ENCODE assay signal across 8 cellular contexts in genomic region chr21:43717967-43718871, GRCh38. TPM values are rescaled to one million over a fixed set of nuclear protein-coding genes. Genes with fewer than 3 reads are reported as not detected.
DNase-seq lines count a peak whose midpoint lies in the region; ATAC-seq and TF ChIP-seq lines count a peak whose summit lies in the region.

No MANE protein-coding gene starts in this region.

- peak overlapping the region; percentile 88 for H3K4me3 Mint-ChIP-seq in activated T-cell treated with anti-CD3 and anti-CD28 coated beads, Interleukin-2, amount 50 U/mL, for 72 hours
- peak overlapping the region; percentile 70 for H3K4me3 Mint-ChIP-seq in chondrocyte (ENCODE audit: unreplicated experiment)

- H3K27ac ChIP-seq in mesenchymal stem cell (ENCODE audit: low read length, poor library complexity, severe bottlenecking) (no peak overlapping the region), upper lobe of right lung (peak overlapping the region; percentile 74)

- H3K27me3 Mint-ChIP-seq in activated T-cell treated with anti-CD3 and anti-CD28 coated beads, Interleukin-2, amount 50 U/mL, for 72 hours (ENCODE audit: low read depth): peaks cover 5% of the 10 kb centered on the region
- H3K27me3 Mint-ChIP-seq in chondrocyte (ENCODE audit: low read depth): no peaks in the 10 kb centered on the region

- peak overlapping the region; percentile 15 for H4K91ac ChIP-seq in mesenchymal stem cell (ENCODE audit: low read length)

- peak overlapping the region; percentile 95 for H3K9ac ChIP-seq in mesenchymal stem cell (ENCODE audit: low read length)

- peak overlapping the region; percentile 73 for H4K8ac ChIP-seq in mesenchymal stem cell (ENCODE audit: low read length)

- peak overlapping the region in 1 of 2 experiments; percentile 30 for H3K4ac ChIP-seq in mesenchymal stem cell (ENCODE audit: low read depth in 1 of 2, low read length in 2 of 2)

- H3K14ac ChIP-seq in mesenchymal stem cell (ENCODE audit: low read length in 2 of 2): no peak overlapping the region

- peak overlapping the region; percentile 56 for H3K27ac Mint-ChIP-seq in activated T-cell treated with anti-CD3 and anti-CD28 coated beads, Interleukin-2, amount 50 U/mL, for 72 hours
- peak overlapping the region; percentile 5 for H3K27ac Mint-ChIP-seq in chondrocyte (ENCODE audit: unreplicated experiment)

- peak overlapping the region; percentile 76 for H2BK120ac ChIP-seq in mesenchymal stem cell (ENCODE audit: low read depth, low read length)

- no peak for ATAC-seq in activated T-cell treated with anti-CD3 and anti-CD28 coated beads, Interleukin-2, amount 50 U/mL, for 72 hours (replicated peaks in 1 of 2)
- ATAC-seq in upper lobe of right lung: no peak

- peak overlapping the region; percentile 53 to 54 for H3K18ac ChIP-seq in mesenchymal stem cell (ENCODE audit: low read depth in 1 of 2, low read length in 2 of 2)

- H3K79me1 ChIP-seq in mesenchymal stem cell (replicated peaks; ENCODE audit: low read length, poor library complexity, severe bottlenecking): peaks cover 7% of the 10 kb centered on the region

- H2AK5ac ChIP-seq in mesenchymal stem cell (ENCODE audit: low read length, severe bottlenecking): peak overlapping the region; percentile 88

- TF ChIP-seq CTCF in chondrocyte (IDR thresholded peaks at IDR 0.05) (no peak), upper lobe of right lung (IDR thresholded peaks at IDR 0.05) (no peak)

- peaks cover 41% of the 10 kb centered on the region for H3K4me1 Mint-ChIP-seq in activated T-cell treated with anti-CD3 and anti-CD28 coated beads, Interleukin-2, amount 50 U/mL, for 72 hours (ENCODE audit: low read depth)
- peaks cover 37% of the 10 kb centered on the region for H3K4me1 Mint-ChIP-seq in chondrocyte (ENCODE audit: low read depth)

- H3K9me3 Mint-ChIP-seq in activated T-cell treated with anti-CD3 and anti-CD28 coated beads, Interleukin-2, amount 50 U/mL, for 72 hours: no peaks in the 10 kb centered on the region
- no peaks in the 10 kb centered on the region for H3K9me3 Mint-ChIP-seq in chondrocyte (ENCODE audit: low read depth)

- H3K4me1 ChIP-seq in mesenchymal stem cell (ENCODE audit: control insufficient read depth, insufficient read depth, low read depth, low read length) (peaks cover 36% of the 10 kb centered on the region), upper lobe of right lung (peaks cover 32% of the 10 kb centered on the region)

- peak overlapping the region in 1 of 2 experiments; percentile 34 for H2BK12ac ChIP-seq in mesenchymal stem cell (ENCODE audit: low read length in 2 of 2)

- no peaks in the 10 kb centered on the region for H3K36me3 Mint-ChIP-seq in activated T-cell treated with anti-CD3 and anti-CD28 coated beads, Interleukin-2, amount 50 U/mL, for 72 hours (ENCODE audit: insufficient read depth in 2 of 2)
- peaks cover 3% of the 10 kb centered on the region for H3K36me3 Mint-ChIP-seq in chondrocyte (ENCODE audit: low read depth)

- H3K23ac ChIP-seq in mesenchymal stem cell (ENCODE audit: low read length in 2 of 2): peak overlapping the region in 1 of 2 experiments; percentile 50

- peak in 1 of 2 donors; percentile 24 for DNase-seq in activated T-cell treated with anti-CD3 and anti-CD28 coated beads, Interleukin-2, amount 50 U/mL, for 72 hours
- no peak for DNase-seq in activated T-cell treated with anti-CD3 and anti-CD28 coated beads, Interleukin-2, amount 50 U/mL, for 48 hours
- DNase-seq in chondrocyte (ENCODE audit: low spot score) (no peak), mesenchymal stem cell (no peak), upper lobe of right lung (no peak), SKM-1 (lab: John Stamatoyannopoulos, UW; ENCODE audit: unreplicated experiment) (no peak), globus pallidus (ENCODE audit: low spot score) (no peak)
- no peak for DNase-seq in stimulated activated CD4-positive, alpha-beta T cell treated with anti-CD3 and anti-CD28 coated beads, Interleukin-12 subunit alpha, Interleukin-12 subunit beta, amount 100 ng/mL, for 4 hours

- H2BK15ac ChIP-seq in mesenchymal stem cell (ENCODE audit: low read depth, poor library complexity, severe bottlenecking): peak overlapping the region; percentile 88

- WGBS in mesenchymal stem cell: 26% methylated on average over 55 of the region's 70 CpGs

- intact Hi-C loops in upper lobe of right lung (cut with DNase I): no loop called here

- H3K4me3 ChIP-seq in mesenchymal stem cell (ENCODE audit: insufficient read depth in 1 of 2, low read depth in 1 of 2, low read length in 2 of 2) (peak overlapping the region; percentile 86 to 87), upper lobe of right lung (peak overlapping the region; percentile 99)

- H3K9me3 ChIP-seq in mesenchymal stem cell (ENCODE audit: control insufficient read depth, low read length) (no peaks in the 10 kb centered on the region), upper lobe of right lung (no peaks in the 10 kb centered on the region)

- peak overlapping the region; percentile 89 for H3K4me2 ChIP-seq in mesenchymal stem cell (ENCODE audit: low read length, poor library complexity, severe bottlenecking)

- H2BK5ac ChIP-seq in mesenchymal stem cell (ENCODE audit: low read depth, low read length, poor library complexity, severe bottlenecking): no peak overlapping the region

- H3K36me3 ChIP-seq in mesenchymal stem cell (ENCODE audit: control insufficient read depth in 1 of 2, insufficient read depth in 2 of 2, low read depth in 1 of 2, low read length in 2 of 2): peaks cover 0 to 13% of the 10 kb centered on the region in 2 experiments
- H3K36me3 ChIP-seq in upper lobe of right lung: no peaks in the 10 kb centered on the region

- peak overlapping the region; percentile 46 for H2AFZ ChIP-seq in mesenchymal stem cell (ENCODE audit: low read depth, low read length)

- H3K27me3 ChIP-seq in mesenchymal stem cell (ENCODE audit: control insufficient read depth in 1 of 2, insufficient read depth in 1 of 2, low read length in 2 of 2) (no peaks in the 10 kb centered on the region), upper lobe of right lung (no peaks in the 10 kb centered on the region)

RNA-seq across cellular contexts. Expression of gene PDXK, which starts 0.7 kb away (rescaled TPM):
- total RNA-seq in activated T-cell treated with anti-CD3 and anti-CD28 coated beads, Interleukin-2, amount 50 U/mL, for 72 hours: 10 to 100 TPM; 87.9 to 99.5 TPM
- total RNA-seq in chondrocyte (213 to 234 TPM (median 216 TPM) in 3 replicates), upper lobe of right lung (280 TPM)
- 72.9 TPM for polyA plus RNA-seq in mesenchymal stem cell (2013, experiment 1 of 2)
- polyA plus RNA-seq in mesenchymal stem cell (2013, experiment 2 of 2): 72.1 TPM

RNA-seq across cellular contexts. Expression of gene CSTB, which starts 57.9 kb away (rescaled TPM):
- total RNA-seq in activated T-cell treated with anti-CD3 and anti-CD28 coated beads, Interleukin-2, amount 50 U/mL, for 72 hours: 10 to 100 TPM; 30.7 to 32.3 TPM
- total RNA-seq in chondrocyte (56.5 to 63.6 TPM (median 57.2 TPM) in 3 replicates), upper lobe of right lung (148 TPM)
- polyA plus RNA-seq in mesenchymal stem cell (2013, experiment 1 of 2): 276 TPM
- polyA plus RNA-seq in mesenchymal stem cell (2013, experiment 2 of 2): 282 TPM

RNA-seq across cellular contexts. Expression of gene RRP1B, which starts 58.9 kb away (rescaled TPM):
- 10 to 100 TPM; 52.6 to 62.0 TPM for total RNA-seq in activated T-cell treated with anti-CD3 and anti-CD28 coated beads, Interleukin-2, amount 50 U/mL, for 72 hours
- total RNA-seq in chondrocyte (24.5 to 29.0 TPM (median 24.8 TPM) in 3 replicates), upper lobe of right lung (18.4 TPM)
- polyA plus RNA-seq in mesenchymal stem cell (2013, experiment 1 of 2): 15.6 TPM
- polyA plus RNA-seq in mesenchymal stem cell (2013, experiment 2 of 2): 15.9 TPM

RNA-seq across cellular contexts. Expression of gene HSF2BP, which starts 58.9 kb away (rescaled TPM):
- 1 to 10 TPM; 1.3 to 1.9 TPM for total RNA-seq in activated T-cell treated with anti-CD3 and anti-CD28 coated beads, Interleukin-2, amount 50 U/mL, for 72 hours
- total RNA-seq in chondrocyte (3.5 to 5.0 TPM (median 4.0 TPM) in 3 replicates), upper lobe of right lung (0.41 TPM)
- polyA plus RNA-seq in mesenchymal stem cell (2013, experiment 1 of 2): 1.0 TPM
- 0.82 TPM for polyA plus RNA-seq in mesenchymal stem cell (2013, experiment 2 of 2)
